In the genomic region with DNA sequence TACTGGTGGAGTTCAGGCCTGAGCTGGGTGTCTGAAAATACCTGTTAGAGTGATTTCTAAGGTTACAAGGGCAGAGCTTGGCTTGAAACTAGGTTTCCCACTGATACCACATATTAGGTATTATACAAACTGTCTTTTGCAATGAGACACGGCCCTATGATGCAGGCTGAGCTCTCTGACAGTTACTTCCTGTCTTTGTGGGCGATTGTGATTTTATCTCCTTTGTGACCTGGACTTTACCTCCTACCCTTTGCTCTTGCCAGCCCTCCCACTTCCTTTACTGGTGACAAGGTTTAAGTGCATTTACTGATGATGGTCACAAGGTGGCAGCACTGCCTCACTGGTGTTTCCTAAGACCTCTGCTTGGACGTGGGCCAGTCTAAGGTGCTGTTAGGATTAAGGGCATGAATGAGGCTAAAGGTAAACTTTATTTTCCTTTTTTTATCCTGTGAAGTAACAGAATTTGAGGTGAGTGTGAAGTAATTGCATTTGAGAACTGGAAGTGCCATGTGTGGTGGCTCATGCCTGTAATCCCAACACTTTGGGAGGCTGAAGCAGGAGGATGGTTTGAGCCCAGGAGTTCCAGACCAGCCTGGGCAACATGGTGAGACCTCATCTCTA, we compare ENCODE assay signal across 9 cellular contexts. TPM values are rescaled to one million over a fixed set of nuclear protein-coding genes. Genes with fewer than 3 reads are reported as not detected.
A peak's percentile ranks its signal among the peaks of the same experiment; 100 is the strongest.
DNase-seq lines count a peak whose midpoint lies in the region; ATAC-seq and TF ChIP-seq lines count a peak whose summit lies in the region.
"Had no signal": no experiment of that assay in that cellular context is flagged by ENCODE, and none has a peak within 500 bp of the region (broad histone marks: within the 10 kb centered on the region; RNA-seq: fewer than 3 reads in every experiment).

No MANE protein-coding gene starts in this region.

- no peaks in the 10 kb centered on the region for H3K9me3 Mint-ChIP-seq in CD4-positive, CD25-positive, alpha-beta regulatory T cell
- H3K9me3 Mint-ChIP-seq in neural crest cell: no peaks in the 10 kb centered on the region

- no peaks in the 10 kb centered on the region for H3K79me2 ChIP-seq in fibroblast of lung (ENCODE audit: control insufficient read depth, insufficient read depth, low read length)

- H3K27me3 Mint-ChIP-seq in CD4-positive, CD25-positive, alpha-beta regulatory T cell: peaks cover 8% of the 10 kb centered on the region
- peaks cover 33% of the 10 kb centered on the region for H3K27me3 Mint-ChIP-seq in neural crest cell (ENCODE audit: low read depth)

- H2AFZ ChIP-seq in fibroblast of lung (ENCODE audit: low read length): no peak overlapping the region

- H3K9ac ChIP-seq in fibroblast of lung (ENCODE audit: insufficient read depth, low read length): no peak overlapping the region

- TF ChIP-seq CTCF in Panc1 (IDR thresholded peaks at IDR 0.05) (peak; percentile 85), fibroblast of lung (conservative IDR thresholded peaks at IDR 0.05 in 1 of 2, IDR thresholded peaks at IDR 0.05 in 1 of 2; ENCODE audit: low read depth in 1 of 2, low read length in 2 of 2) (peak; percentile 84 to 88), neural crest cell (conservative IDR thresholded peaks at IDR 0.05) (peak; percentile 92), stomach (IDR thresholded peaks at IDR 0.05) (peak in 6 of 7 experiments; percentile 71 to 97 (median 84))

- POLR2A ChIA-PET in Panc1 (lab: Charles Lee): no interaction called here

- no peak overlapping the region for H3K4me2 ChIP-seq in fibroblast of lung (ENCODE audit: extremely low read depth, insufficient read depth, low read length)

- H3K36me3 ChIP-seq in CD4-positive, CD25-positive, alpha-beta regulatory T cell (ENCODE audit: control insufficient read depth, insufficient read depth, low read length): no peaks in the 10 kb centered on the region
- H3K36me3 ChIP-seq in Panc1 (ENCODE audit: control insufficient read depth, insufficient read depth, low read length): no peaks in the 10 kb centered on the region
- H3K36me3 ChIP-seq in fibroblast of lung (ENCODE audit: control insufficient read depth, insufficient read depth, low read length): no peaks in the 10 kb centered on the region
- no peaks in the 10 kb centered on the region for H3K36me3 ChIP-seq in stomach

- TF ChIP-seq EP300 in stomach (IDR thresholded peaks at IDR 0.05): no peak

- H3K27ac ChIP-seq in CD4-positive, CD25-positive, alpha-beta regulatory T cell (ENCODE audit: insufficient read depth, low read length, poor library complexity, severe bottlenecking): peak overlapping the region; percentile 86
- H3K27ac ChIP-seq in Panc1 (ENCODE audit: low read length) (no peak overlapping the region), fibroblast of lung (ENCODE audit: insufficient read depth, low read length) (no peak overlapping the region), stomach (peak overlapping the region; percentile 32 to 66 (median 40))

- H3K27me3 ChIP-seq in CD4-positive, CD25-positive, alpha-beta regulatory T cell (ENCODE audit: control insufficient read depth, insufficient read depth, low read length): no peaks in the 10 kb centered on the region
- H3K27me3 ChIP-seq in Panc1 (ENCODE audit: control insufficient read depth, insufficient read depth, low read length): no peaks in the 10 kb centered on the region
- no peaks in the 10 kb centered on the region for H3K27me3 ChIP-seq in fibroblast of lung (ENCODE audit: control insufficient read depth, insufficient read depth, low read length)
- H3K27me3 ChIP-seq in stomach: no peaks in the 10 kb centered on the region

- TF ChIP-seq POLR2A in stomach (IDR thresholded peaks at IDR 0.05): no peak

- H3K27ac Mint-ChIP-seq in CD4-positive, CD25-positive, alpha-beta regulatory T cell: no peak overlapping the region
- no peak overlapping the region for H3K27ac Mint-ChIP-seq in neural crest cell (ENCODE audit: unreplicated experiment)

- CTCF ChIA-PET in Panc1 (lab: Charles Lee): interaction anchor here (0.9 to 1.0 kb wide), 2 partner anchors 11 to 79 kb away, joined by 3 read pairs; no protein-coding TSS in a partner anchor

- H3K4me3 ChIP-seq in CD4-positive, CD25-positive, alpha-beta regulatory T cell (ENCODE audit: low read depth, low read length): peak overlapping the region; percentile 70
- H3K4me3 ChIP-seq in Panc1 (ENCODE audit: low read depth in 2 of 2, low read length in 2 of 2) (no peak overlapping the region), fibroblast of lung (replicated peaks in 1 of 4; ENCODE audit: control extremely low read depth in 1 of 4, insufficient read depth in 1 of 4, low read depth in 3 of 4, low read length in 4 of 4) (no peak overlapping the region), stomach (no peak overlapping the region)

- no TSS peak for BruUV-seq in Panc1 (replicated peaks; lab: Mats Ljungman, UMichigan)

- peak; percentile 100 for ATAC-seq in CD4-positive, CD25-positive, alpha-beta regulatory T cell (ENCODE audit: low read depth in 2 of 2)
- ATAC-seq in GM19452 (IDR thresholded peaks at IDR 0.05; ENCODE audit: unreplicated experiment): peak; percentile 90
- ATAC-seq in Panc1: peak; percentile 83

- peak; percentile 70 to 97 (median 90) for DNase-seq in CD4-positive, CD25-positive, alpha-beta regulatory T cell
- DNase-seq in KBM-7 (peak; percentile 83), Panc1 (ENCODE audit: low read depth, low spot score) (no peak), fibroblast of lung (ENCODE audit: low read depth in 2 of 2) (peak; percentile 70 to 87), neural crest cell (ENCODE audit: low read depth, low spot score) (peak; percentile 66), stomach (peak; percentile 95)
- peak; percentile 76 to 80 for DNase-seq in activated T-cell treated with anti-CD3 and anti-CD28 coated beads, Interleukin-2, amount 50 U/mL, for 48 hours

- H4K20me1 ChIP-seq in fibroblast of lung (ENCODE audit: control insufficient read depth, extremely low read depth, insufficient read depth, low read length): no peaks in the 10 kb centered on the region

- H3K9me3 ChIP-seq in CD4-positive, CD25-positive, alpha-beta regulatory T cell (ENCODE audit: control insufficient read depth in 2 of 2, low read length in 2 of 2): no peaks in the 10 kb centered on the region
- H3K9me3 ChIP-seq in Panc1 (ENCODE audit: control insufficient read depth, insufficient read depth, low read depth, low read length): no peaks in the 10 kb centered on the region
- H3K9me3 ChIP-seq in fibroblast of lung (ENCODE audit: control insufficient read depth, insufficient read depth, low read depth, low read length): no peaks in the 10 kb centered on the region
- H3K9me3 ChIP-seq in stomach: no peaks in the 10 kb centered on the region

- H3K4me1 Mint-ChIP-seq in CD4-positive, CD25-positive, alpha-beta regulatory T cell: peaks cover 10 to 34% (median 12%) of the 10 kb centered on the region in 4 donors
- H3K4me1 Mint-ChIP-seq in neural crest cell: no peaks in the 10 kb centered on the region

- no peak overlapping the region for H3K4me3 Mint-ChIP-seq in CD4-positive, CD25-positive, alpha-beta regulatory T cell
- H3K4me3 Mint-ChIP-seq in neural crest cell: no peak overlapping the region

- H3K36me3 Mint-ChIP-seq in CD4-positive, CD25-positive, alpha-beta regulatory T cell: no peaks in the 10 kb centered on the region
- H3K36me3 Mint-ChIP-seq in neural crest cell (ENCODE audit: low read depth): no peaks in the 10 kb centered on the region

- in situ Hi-C loops in KBM-7 (cut with MboI; ENCODE audit: low pct_unique_long_range_greater_than_20kb, low sequenced_read_pairs): no loop called here
- in situ Hi-C loops in Panc1 (cut with HindIII; ENCODE audit: low pct_unique_long_range_greater_than_20kb, low sequenced_read_pairs): no loop called here

- H3K4me1 ChIP-seq in CD4-positive, CD25-positive, alpha-beta regulatory T cell (ENCODE audit: control insufficient read depth, insufficient read depth, low read length, poor library complexity, severe bottlenecking): peaks cover 20% of the 10 kb centered on the region
- no peaks in the 10 kb centered on the region for H3K4me1 ChIP-seq in Panc1 (ENCODE audit: control insufficient read depth, insufficient read depth, low read length)
- H3K4me1 ChIP-seq in fibroblast of lung (ENCODE audit: control insufficient read depth, extremely low read depth, insufficient read depth, low read length): no peaks in the 10 kb centered on the region
- H3K4me1 ChIP-seq in stomach: peaks cover 10 to 46% (median 23%) of the 10 kb centered on the region in 4 donors

- 0 to 3% (median 0%) methylated on average over 3 of the region's 3 CpGs for WGBS in stomach, 5 donors

- intact Hi-C loops in Panc1 (cut with micrococcal nuclease; ENCODE audit: unreplicated experiment): loop anchor here (2.0 to 5.0 kb wide), 2 partner anchors 78 to 92 kb away; a partner anchor contains a TSS
- intact Hi-C loops in stomach (cut with DNase I; ENCODE audit: low total_unique reads): loop anchor here (10.0 kb wide), 1 partner anchor 74 kb away; a partner anchor contains a TSS

RNA-seq across cellular contexts. Expression of a gene that starts 7.7 kb away (rescaled TPM):
- not detected for total RNA-seq in CD4-positive, CD25-positive, alpha-beta regulatory T cell
- polyA plus RNA-seq in CD4-positive, CD25-positive, alpha-beta regulatory T cell: under 1 TPM in 1 of 4 donors, not detected in 3; 0.28 TPM
- total RNA-seq in Panc1 (2021; ENCODE audit: unreplicated experiment) (not detected), fibroblast of lung (not detected in 2 replicates), neural crest cell (not detected in 2 replicates), stomach (100 to 1,000 TPM in 1 of 5 donors, 10 to 100 TPM in 2, 1 to 10 TPM in 1, not detected in 1; 7.6 to 208 (median 35.9) TPM)
- not detected for polyA plus RNA-seq in Panc1 (2012; ENCODE audit: insufficient read length)
- polyA plus RNA-seq in fibroblast of lung (not detected in 2 replicates), stomach (100 to 1,000 TPM; 107 to 518 (median 441) TPM)
- polyA plus RNA-seq in fibroblast of lung (2012): not detected in 2 replicates
- polyA minus RNA-seq in fibroblast of lung (ENCODE audit: low replicate concordance): not detected in 2 replicates
- total RNA-seq: T-helper 1 cell treated with Interleukin-12 subunit alpha and Interleukin-12 subunit beta and Interleukin-4 antibody, amounts not matched to agents 30 ng/mL and 1 ng/mL, for 36 hours had no signal

RNA-seq across cellular contexts. Expression of a gene that starts 23.2 kb away (rescaled TPM):
- 13.2 TPM for total RNA-seq in CD4-positive, CD25-positive, alpha-beta regulatory T cell
- polyA plus RNA-seq in CD4-positive, CD25-positive, alpha-beta regulatory T cell: 1 to 10 TPM; 3.0 to 7.1 (median 5.4) TPM
- total RNA-seq in Panc1 (2021; ENCODE audit: unreplicated experiment): 3.4 TPM
- 4.1 TPM for polyA plus RNA-seq in Panc1 (2012; ENCODE audit: insufficient read length)
- 0.51 and 1.7 TPM in 2 replicates for total RNA-seq in fibroblast of lung
- polyA plus RNA-seq in fibroblast of lung: 1.1 and 2.7 TPM in 2 replicates
- 1.8 and 6.1 TPM in 2 replicates for polyA plus RNA-seq in fibroblast of lung (2012)
- 3.8 and 9.6 TPM in 2 replicates for polyA minus RNA-seq in fibroblast of lung (ENCODE audit: low replicate concordance)
- total RNA-seq in neural crest cell: 24.5 and 29.1 TPM in 2 replicates
- total RNA-seq in stomach: 100 to 1,000 TPM in 1 of 5 donors, 10 to 100 TPM in 2, 1 to 10 TPM in 2; 3.1 to 139 (median 13.6) TPM
- polyA plus RNA-seq in stomach: 10 to 100 TPM in 1 of 3 donors, 1 to 10 TPM in 2; 7.3 to 15.7 (median 7.5) TPM

Comparison
In these comparisons a context has a peak if more than half of its experiments do, and no peak if none do; other contexts are left out.
1. H3K27ac ChIP-seq: peak in CD4-positive, CD25-positive, alpha-beta regulatory T cell (single experiment) and stomach (5 of 5); none in Panc1 (single experiment) and fibroblast of lung (single experiment).
2. Peak in every context shown above with its lines, with median percentiles within 50 percentile points of each other: ATAC-seq and CTCF ChIP-seq.